In genomic region chr9:125842215-125842614, GRCh38 we compare ENCODE assay signal across 1 cellular context.
TF ChIP-seq lines count a peak whose summit lies in the region.

No MANE protein-coding gene starts in this region.

TF ChIP-seq in WTC11, 78 proteins besides CTCF, POLR2A, EP300 and RAD21 (continued from another document):
- TF ChIP-seq, protein P1, sequence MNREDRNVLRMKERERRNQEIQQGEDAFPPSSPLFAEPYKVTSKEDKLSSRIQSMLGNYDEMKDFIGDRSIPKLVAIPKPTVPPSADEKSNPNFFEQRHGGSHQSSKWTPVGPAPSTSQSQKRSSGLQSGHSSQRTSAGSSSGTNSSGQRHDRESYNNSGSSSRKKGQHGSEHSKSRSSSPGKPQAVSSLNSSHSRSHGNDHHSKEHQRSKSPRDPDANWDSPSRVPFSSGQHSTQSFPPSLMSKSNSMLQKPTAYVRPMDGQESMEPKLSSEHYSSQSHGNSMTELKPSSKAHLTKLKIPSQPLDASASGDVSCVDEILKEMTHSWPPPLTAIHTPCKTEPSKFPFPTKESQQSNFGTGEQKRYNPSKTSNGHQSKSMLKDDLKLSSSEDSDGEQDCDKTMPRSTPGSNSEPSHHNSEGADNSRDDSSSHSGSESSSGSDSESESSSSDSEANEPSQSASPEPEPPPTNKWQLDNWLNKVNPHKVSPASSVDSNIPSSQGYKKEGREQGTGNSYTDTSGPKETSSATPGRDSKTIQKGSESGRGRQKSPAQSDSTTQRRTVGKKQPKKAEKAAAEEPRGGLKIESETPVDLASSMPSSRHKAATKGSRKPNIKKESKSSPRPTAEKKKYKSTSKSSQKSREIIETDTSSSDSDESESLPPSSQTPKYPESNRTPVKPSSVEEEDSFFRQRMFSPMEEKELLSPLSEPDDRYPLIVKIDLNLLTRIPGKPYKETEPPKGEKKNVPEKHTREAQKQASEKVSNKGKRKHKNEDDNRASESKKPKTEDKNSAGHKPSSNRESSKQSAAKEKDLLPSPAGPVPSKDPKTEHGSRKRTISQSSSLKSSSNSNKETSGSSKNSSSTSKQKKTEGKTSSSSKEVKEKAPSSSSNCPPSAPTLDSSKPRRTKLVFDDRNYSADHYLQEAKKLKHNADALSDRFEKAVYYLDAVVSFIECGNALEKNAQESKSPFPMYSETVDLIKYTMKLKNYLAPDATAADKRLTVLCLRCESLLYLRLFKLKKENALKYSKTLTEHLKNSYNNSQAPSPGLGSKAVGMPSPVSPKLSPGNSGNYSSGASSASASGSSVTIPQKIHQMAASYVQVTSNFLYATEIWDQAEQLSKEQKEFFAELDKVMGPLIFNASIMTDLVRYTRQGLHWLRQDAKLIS (CRISPR knock-in tag; IDR thresholded peaks at IDR 0.05; ENCODE audit: borderline replicate concordance) = no peak
- TF ChIP-seq ATF2 (CRISPR knock-in tag; IDR thresholded peaks at IDR 0.05; ENCODE audit: borderline replicate concordance, low read depth) (no peak), GTF2I (CRISPR knock-in tag; conservative IDR thresholded peaks at IDR 0.05) (no peak), NFE2L1 (CRISPR knock-in tag; IDR thresholded peaks at IDR 0.05) (no peak), CREB1 (CRISPR knock-in tag; IDR thresholded peaks at IDR 0.05) (no peak), KAT7 (CRISPR knock-in tag; IDR thresholded peaks at IDR 0.05; ENCODE audit: borderline replicate concordance) (no peak), ETV6 (CRISPR knock-in tag; IDR thresholded peaks at IDR 0.05) (no peak)
- TF ChIP-seq, protein P2, sequence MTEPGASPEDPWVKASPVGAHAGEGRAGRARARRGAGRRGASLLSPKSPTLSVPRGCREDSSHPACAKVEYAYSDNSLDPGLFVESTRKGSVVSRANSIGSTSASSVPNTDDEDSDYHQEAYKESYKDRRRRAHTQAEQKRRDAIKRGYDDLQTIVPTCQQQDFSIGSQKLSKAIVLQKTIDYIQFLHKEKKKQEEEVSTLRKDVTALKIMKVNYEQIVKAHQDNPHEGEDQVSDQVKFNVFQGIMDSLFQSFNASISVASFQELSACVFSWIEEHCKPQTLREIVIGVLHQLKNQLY (CRISPR knock-in tag; IDR thresholded peaks at IDR 0.05) = no peak
- TF ChIP-seq, protein P3, sequence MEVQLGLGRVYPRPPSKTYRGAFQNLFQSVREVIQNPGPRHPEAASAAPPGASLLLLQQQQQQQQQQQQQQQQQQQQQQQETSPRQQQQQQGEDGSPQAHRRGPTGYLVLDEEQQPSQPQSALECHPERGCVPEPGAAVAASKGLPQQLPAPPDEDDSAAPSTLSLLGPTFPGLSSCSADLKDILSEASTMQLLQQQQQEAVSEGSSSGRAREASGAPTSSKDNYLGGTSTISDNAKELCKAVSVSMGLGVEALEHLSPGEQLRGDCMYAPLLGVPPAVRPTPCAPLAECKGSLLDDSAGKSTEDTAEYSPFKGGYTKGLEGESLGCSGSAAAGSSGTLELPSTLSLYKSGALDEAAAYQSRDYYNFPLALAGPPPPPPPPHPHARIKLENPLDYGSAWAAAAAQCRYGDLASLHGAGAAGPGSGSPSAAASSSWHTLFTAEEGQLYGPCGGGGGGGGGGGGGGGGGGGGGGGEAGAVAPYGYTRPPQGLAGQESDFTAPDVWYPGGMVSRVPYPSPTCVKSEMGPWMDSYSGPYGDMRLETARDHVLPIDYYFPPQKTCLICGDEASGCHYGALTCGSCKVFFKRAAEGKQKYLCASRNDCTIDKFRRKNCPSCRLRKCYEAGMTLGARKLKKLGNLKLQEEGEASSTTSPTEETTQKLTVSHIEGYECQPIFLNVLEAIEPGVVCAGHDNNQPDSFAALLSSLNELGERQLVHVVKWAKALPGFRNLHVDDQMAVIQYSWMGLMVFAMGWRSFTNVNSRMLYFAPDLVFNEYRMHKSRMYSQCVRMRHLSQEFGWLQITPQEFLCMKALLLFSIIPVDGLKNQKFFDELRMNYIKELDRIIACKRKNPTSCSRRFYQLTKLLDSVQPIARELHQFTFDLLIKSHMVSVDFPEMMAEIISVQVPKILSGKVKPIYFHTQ (CRISPR knock-in tag; IDR thresholded peaks at IDR 0.05) = no peak
